Comparison of ENCODE assay signal across 8 cellular contexts in the genomic region with DNA sequence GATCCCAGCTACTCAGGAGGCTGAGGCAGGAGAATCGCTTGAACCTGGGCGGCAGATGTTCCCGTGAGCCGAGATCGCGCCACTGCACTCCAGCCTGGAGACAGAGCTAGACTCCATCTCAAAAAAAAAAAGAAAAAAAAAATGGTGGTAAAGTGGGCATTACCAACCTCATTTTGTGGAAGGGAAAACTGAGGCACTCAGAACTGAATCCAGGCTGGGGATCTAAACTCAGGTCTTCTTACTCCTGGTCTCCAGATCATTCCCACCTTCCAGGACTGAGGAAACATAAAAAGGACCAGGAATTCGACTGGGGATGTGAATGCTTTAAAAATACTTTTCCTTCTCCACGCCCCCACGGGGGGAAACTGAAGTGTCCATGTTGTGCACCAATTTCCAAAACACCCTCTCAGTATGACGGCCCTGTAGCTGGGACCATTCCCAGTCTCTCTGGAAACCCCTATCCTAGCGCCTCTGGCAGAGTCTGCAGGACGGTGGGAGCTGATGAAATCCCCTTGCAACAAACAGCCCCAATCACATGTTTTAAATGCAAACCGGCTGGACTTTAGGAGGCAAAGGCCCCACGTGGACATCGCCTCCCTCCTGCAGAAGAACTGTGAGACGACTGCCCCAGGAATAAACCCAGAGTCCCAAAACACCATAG. TPM values are rescaled to one million over a fixed set of nuclear protein-coding genes. Genes with fewer than 3 reads are reported as not detected.
A peak's percentile ranks its signal among the peaks of the same experiment; 100 is the strongest.
DNase-seq lines count a peak whose midpoint lies in the region; ATAC-seq and TF ChIP-seq lines count a peak whose summit lies in the region.

No MANE protein-coding gene starts in this region.

- no peaks in the 10 kb centered on the region for H3K27me3 Mint-ChIP-seq in activated CD4-positive, alpha-beta T cell treated with anti-CD3 and anti-CD28 coated beads, Interleukin-2, amount 10 ng/mL, durations not matched to agents 24 days and 14 days

- peak overlapping the region; percentile 69 for H3K27ac ChIP-seq in stomach smooth muscle (ENCODE audit: low read length)

- no peak overlapping the region for H3K27ac Mint-ChIP-seq in activated CD4-positive, alpha-beta T cell treated with anti-CD3 and anti-CD28 coated beads, Interleukin-2, amount 10 ng/mL, durations not matched to agents 24 days and 14 days

- H3K9ac ChIP-seq in stomach smooth muscle (ENCODE audit: low read length in 2 of 2): peak overlapping the region in 1 of 2 donors; percentile 75

- no peaks in the 10 kb centered on the region for H3K9me3 ChIP-seq in stomach smooth muscle (ENCODE audit: control insufficient read depth in 2 of 2, low read length in 2 of 2)

- no peaks in the 10 kb centered on the region for H3K9me3 Mint-ChIP-seq in activated CD4-positive, alpha-beta T cell treated with anti-CD3 and anti-CD28 coated beads, Interleukin-2, amount 10 ng/mL, durations not matched to agents 24 days and 14 days

- H3K4me1 ChIP-seq in stomach smooth muscle (ENCODE audit: control insufficient read depth, insufficient read depth, low read length): peaks cover 25% of the 10 kb centered on the region

- H3K27me3 ChIP-seq in stomach smooth muscle (ENCODE audit: control insufficient read depth in 1 of 2, insufficient read depth in 2 of 2, low read length in 2 of 2): no peaks in the 10 kb centered on the region

- no peak for TF ChIP-seq CTCF in fibroblast of pulmonary artery (IDR thresholded peaks at IDR 0.05; ENCODE audit: low read length, missing control alignments)

- peaks cover 41% of the 10 kb centered on the region for H3K4me1 Mint-ChIP-seq in activated CD4-positive, alpha-beta T cell treated with anti-CD3 and anti-CD28 coated beads, Interleukin-2, amount 10 ng/mL, durations not matched to agents 24 days and 14 days

- H3K36me3 Mint-ChIP-seq in activated CD4-positive, alpha-beta T cell treated with anti-CD3 and anti-CD28 coated beads, Interleukin-2, amount 10 ng/mL, durations not matched to agents 24 days and 14 days (ENCODE audit: low read depth): peaks cover 26% of the 10 kb centered on the region

- no peak for DNase-seq in activated CD4-positive, alpha-beta T cell treated with anti-CD3 and anti-CD28 coated beads, Interleukin-2, amount 10 ng/mL, durations not matched to agents 24 days and 14 days
- DNase-seq in activated CD4-positive, alpha-beta T cell treated with anti-CD3 and anti-CD28 coated beads for 1 hour: no peak
- DNase-seq in RPMI7951 (ENCODE audit: low read depth) (peak; percentile 20), fibroblast of pulmonary artery (ENCODE audit: low read depth) (peak; percentile 71), GDM1 (lab: John Stamatoyannopoulos, UW) (no peak)

- peak overlapping the region; percentile 97 for H3K4me3 Mint-ChIP-seq in activated CD4-positive, alpha-beta T cell treated with anti-CD3 and anti-CD28 coated beads, Interleukin-2, amount 10 ng/mL, durations not matched to agents 24 days and 14 days

- H3K36me3 ChIP-seq in stomach smooth muscle (ENCODE audit: control insufficient read depth in 2 of 2, insufficient read depth in 2 of 2, low read length in 2 of 2): peaks cover 0 to 4% of the 10 kb centered on the region in 2 donors

- peak overlapping the region; percentile 79 for H3K4me3 ChIP-seq in fibroblast of pulmonary artery (replicated peaks; ENCODE audit: low read depth, low read length)
- H3K4me3 ChIP-seq in stomach smooth muscle (ENCODE audit: low read length in 2 of 2): peak overlapping the region in 1 of 2 donors; percentile 88

- no peak for ATAC-seq in GM18519 (IDR thresholded peaks at IDR 0.05; ENCODE audit: low FRiP score, unreplicated experiment)
- ATAC-seq in HG03571 (IDR thresholded peaks at IDR 0.05; ENCODE audit: unreplicated experiment): no peak

- intact Hi-C loops in activated CD4-positive, alpha-beta T cell treated with anti-CD3 and anti-CD28 coated beads, Interleukin-2, amount 10 ng/mL, durations not matched to agents 24 days and 14 days (cut with micrococcal nuclease): no loop called here

RNA-seq across cellular contexts. Expression of a gene that starts 8.9 kb away (rescaled TPM):
- total RNA-seq in activated CD4-positive, alpha-beta T cell treated with anti-CD3 and anti-CD28 coated beads, Interleukin-2, amount 10 ng/mL, durations not matched to agents 24 days and 14 days: 149 and 150 TPM in 2 replicates
- total RNA-seq in RPMI7951 (2014; rRNA removed; shearing (Covaris generic)): 2.9 and 4.2 TPM in 2 replicates

Comparison
In these comparisons a context has a peak if more than half of its experiments do, and no peak if none do; other contexts are left out.
1. DNase-seq: peak in RPMI7951 (single experiment) and fibroblast of pulmonary artery (single experiment); none in activated CD4-positive, alpha-beta T cell treated with anti-CD3 and anti-CD28 coated beads, Interleukin-2, amount 10 ng/mL, durations not matched to agents 24 days and 14 days (single experiment), activated CD4-positive, alpha-beta T cell treated with anti-CD3 and anti-CD28 coated beads for 1 hour (single experiment) and GDM1 (single experiment).
2. RNA of a gene that starts 8.9 kb away (total RNA-seq): 149 to 150 TPM in activated CD4-positive, alpha-beta T cell treated with anti-CD3 and anti-CD28 coated beads, Interleukin-2, amount 10 ng/mL, durations not matched to agents 24 days and 14 days; 2.9 to 4.2 TPM in RPMI7951; every median in the first group is over 10 times any median in the second.